Comparison of ENCODE assay signal across 4 cellular contexts in the genomic region with DNA sequence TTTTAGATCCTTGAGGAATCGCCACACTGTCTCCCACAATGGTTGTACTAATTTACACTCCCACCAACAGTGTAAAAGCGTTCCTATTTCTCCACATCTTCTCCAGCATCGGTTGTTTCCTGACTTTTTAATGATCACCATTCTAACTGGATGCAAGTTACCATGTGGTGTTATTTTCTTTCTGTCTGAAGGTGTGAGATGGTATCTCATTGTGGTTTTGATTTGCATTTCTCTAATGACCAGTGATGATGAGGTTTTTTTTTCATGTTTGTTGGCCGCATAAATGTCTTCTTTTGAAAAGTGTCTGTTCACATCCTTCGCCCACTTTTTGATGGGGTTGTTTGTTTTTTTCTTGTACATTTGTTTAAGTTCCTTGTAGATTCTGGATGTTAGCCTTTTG. TPM values are rescaled to one million over a fixed set of nuclear protein-coding genes. Genes with fewer than 3 reads are reported as not detected.
"Had no signal": no experiment of that assay in that cellular context is flagged by ENCODE, and none has a peak within 500 bp of the region (broad histone marks: within the 10 kb centered on the region; RNA-seq: fewer than 3 reads in every experiment).

No MANE protein-coding gene starts in this region.

RNA-seq across cellular contexts. Expression of gene AOAH, which starts 20.4 kb away (rescaled TPM):
- total RNA-seq: LHCN-M2, MCF 10A, PC-9, RPMI7951 had no signal
